34 cellular contexts compared by ENCODE assay signal in genomic region chr3:79572930-79573329, GRCh38.
"Had no signal": no experiment of that assay in that cellular context is flagged by ENCODE, and none has a peak within 500 bp of the region (broad histone marks: within the 10 kb centered on the region; RNA-seq: fewer than 3 reads in every experiment).

No MANE protein-coding gene starts in this region.

- H3K27me3 ChIP-seq: MG63 had no signal

- H3K36me3 ChIP-seq: MG63 had no signal

- H3K9me3 ChIP-seq: MG63 had no signal

- H3K4me3 ChIP-seq: MG63 had no signal

- H3K9ac ChIP-seq: KMS-11 had no signal

- H3K27ac ChIP-seq: KMS-11 had no signal

- DNase-seq: Karpas-422, Kasumi-1, MG63, MM.1S, MV-4-11, NCI-H1048, NCI-H1092, NCI-H1092 treated with DMSO at 0.1 percent for 48 hours, NCI-H1105, NCI-H1105 treated with DMSO at 0.1 percent for 48 hours, NCI-H1417, NCI-H1417 treated with DMSO at 0.1 percent for 48 hours, NCI-H1436, NCI-H1436 treated with DMSO at 0.1 percent for 48 hours, NCI-H146, NCI-H1694, NCI-H1694 treated with DMSO at 0.1 percent for 48 hours, NCI-H187, NCI-H187 treated with DMSO at 0.1 percent for 48 hours, NCI-H1930, NCI-H2029, NCI-H2029 treated with DMSO at 0.1 percent for 48 hours, NCI-H2081, NCI-H2081 treated with DMSO at 0.1 percent for 48 hours, NCI-H2107, NCI-H2171, NCI-H2171 treated with DMSO at 0.1 percent for 48 hours, NCI-H2227 treated with DMSO at 0.1 percent for 48 hours, NCI-H226, NCI-H345, NCI-H446, NCI-H446 treated with DMSO at 0.1 percent for 48 hours, NCI-H510A had no signal
